ENCODE assay signal across 1 cellular context in genomic region chr5:77812926-77813589, GRCh38.
TF ChIP-seq lines count a peak whose summit lies in the region.

No MANE protein-coding gene starts in this region.

TF ChIP-seq in HepG2, 621 proteins besides CTCF, POLR2A, EP300 and RAD21 (continued from another document and continues in another):
- TF ChIP-seq MLX (CRISPR knock-in tag; IDR thresholded peaks at IDR 0.05) (no peak), ZSCAN30 (CRISPR knock-in tag; IDR thresholded peaks at IDR 0.05) (no peak), ZNF782 (CRISPR knock-in tag; IDR thresholded peaks at IDR 0.05; ENCODE audit: borderline replicate concordance) (no peak), ZNF350 (CRISPR knock-in tag; IDR thresholded peaks at IDR 0.05; ENCODE audit: borderline replicate concordance, low read depth) (peak; percentile 88; the same call in 1 of the 2 replicates), FOXM1 (CRISPR knock-in tag; IDR thresholded peaks at IDR 0.05) (no peak), ZNF775 (CRISPR knock-in tag; IDR thresholded peaks at IDR 0.05; ENCODE audit: borderline replicate concordance) (no peak), JUND (CRISPR knock-in tag; IDR thresholded peaks at IDR 0.05) (0 out of 2 replicates have a peak, but pooled peaks have one; percentile 52), BHLHE40 (IDR thresholded peaks at IDR 0.05; ENCODE audit: low read length) (no peak), ZFP91 (CRISPR knock-in tag; IDR thresholded peaks at IDR 0.05; ENCODE audit: borderline replicate concordance) (no peak), ZNF335 (CRISPR knock-in tag; IDR thresholded peaks at IDR 0.05) (no peak), MEIS2 (CRISPR knock-in tag; IDR thresholded peaks at IDR 0.05) (peak; percentile 72; the same call in 1 of the 2 replicates), AGO2 (optimal IDR thresholded peaks at IDR 0.05; ENCODE audit: low read depth, low read length) (no peak), EZH2 (conservative IDR thresholded peaks at IDR 0.05; ENCODE audit: low read depth, low read length) (no peak), ZNF549 (CRISPR knock-in tag; IDR thresholded peaks at IDR 0.05) (no peak; the same call in 1 of the 2 replicates), NR0B2 (CRISPR knock-in tag; IDR thresholded peaks at IDR 0.05) (no peak), THAP8 (CRISPR knock-in tag; IDR thresholded peaks at IDR 0.05; ENCODE audit: borderline replicate concordance) (peak; percentile 53; the same call in 1 of the 2 replicates), BORCS8-MEF2B (CRISPR knock-in tag; IDR thresholded peaks at IDR 0.05) (no peak), ZBTB26 (CRISPR knock-in tag; IDR thresholded peaks at IDR 0.05; ENCODE audit: borderline replicate concordance) (0 out of 2 replicates have a peak, but pooled peaks have one; percentile 26), ZNF367 (CRISPR knock-in tag; IDR thresholded peaks at IDR 0.05; ENCODE audit: borderline replicate concordance) (no peak), MLLT10 (CRISPR knock-in tag; IDR thresholded peaks at IDR 0.05) (no peak), GMEB2 (CRISPR knock-in tag; IDR thresholded peaks at IDR 0.05; ENCODE audit: low read depth) (no peak), YY1 (IDR thresholded peaks at IDR 0.05; ENCODE audit: insufficient read depth, insufficient replicate concordance, low read depth, low read length) (no peak), ZNF224 (CRISPR knock-in tag; IDR thresholded peaks at IDR 0.05) (no peak), CREM (IDR thresholded peaks at IDR 0.05) (peak; percentile 65; the same call in 1 of the 2 replicates), CREM (CRISPR knock-in tag; IDR thresholded peaks at IDR 0.05) (no peak), ZNF234 (CRISPR knock-in tag; conservative IDR thresholded peaks at IDR 0.05) (no peak), GTF2F1 (IDR thresholded peaks at IDR 0.05; ENCODE audit: low read length) (no peak), ZNF580 (CRISPR knock-in tag; IDR thresholded peaks at IDR 0.05; ENCODE audit: borderline replicate concordance, low read depth) (peak; percentile 66; the same call in 1 of the 2 replicates), TBP (CRISPR knock-in tag; IDR thresholded peaks at IDR 0.05) (no peak), ZNF883 (CRISPR knock-in tag; IDR thresholded peaks at IDR 0.05; ENCODE audit: not compliant biosample characterization) (no peak), SOX6 (IDR thresholded peaks at IDR 0.05) (no peak), SOX6 (CRISPR knock-in tag; IDR thresholded peaks at IDR 0.05) (peak; percentile 92), ZNF362 (CRISPR knock-in tag; IDR thresholded peaks at IDR 0.05; ENCODE audit: borderline replicate concordance) (peak; percentile 92), ZBTB25 (CRISPR knock-in tag; IDR thresholded peaks at IDR 0.05) (peak; percentile 68; the same call in 1 of the 2 replicates), ZNF800 (CRISPR knock-in tag; IDR thresholded peaks at IDR 0.05) (no peak), ZBTB49 (CRISPR knock-in tag; IDR thresholded peaks at IDR 0.05; ENCODE audit: borderline replicate concordance) (no peak), REST (IDR thresholded peaks at IDR 0.05; ENCODE audit: borderline replicate concordance in 1 of 2, low read depth in 1 of 2, low read length in 2 of 2) (no peak), RBAK (CRISPR knock-in tag; IDR thresholded peaks at IDR 0.05) (peak; percentile 59; the same call in 1 of the 2 replicates), ZNF280D (CRISPR knock-in tag; IDR thresholded peaks at IDR 0.05) (peak; percentile 84; the same call in 1 of the 2 replicates)
